ENCODE assay signal across 26 cellular contexts in the genomic region with DNA sequence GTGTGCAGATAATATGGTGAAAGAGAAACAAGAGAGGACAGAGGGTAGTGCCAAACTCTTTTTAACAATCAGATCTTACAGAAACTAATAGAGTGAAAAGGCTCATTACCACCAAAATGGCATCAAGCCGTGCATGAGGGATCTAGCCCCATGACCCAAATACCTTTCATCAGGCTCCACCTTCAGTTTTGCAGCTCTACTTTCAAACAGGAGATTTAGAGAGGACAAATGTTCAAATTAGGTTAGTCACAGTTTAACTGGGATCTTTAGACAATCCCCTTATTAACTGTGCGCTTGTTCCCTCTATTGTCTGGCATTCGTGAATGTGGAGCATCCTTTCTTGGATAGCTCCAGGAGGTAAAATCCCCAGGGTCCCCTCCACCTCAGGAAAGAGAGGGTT.
DNase-seq lines count a peak whose midpoint lies in the region; ATAC-seq, FAIRE-seq and TF ChIP-seq lines count a peak whose summit lies in the region.
"Had no signal": no experiment of that assay in that cellular context is flagged by ENCODE, and none has a peak within 500 bp of the region (broad histone marks: within the 10 kb centered on the region; RNA-seq: fewer than 3 reads in every experiment).

No MANE protein-coding gene starts in this region.

- H3K36me3 ChIP-seq in GM23338 (ENCODE audit: insufficient read depth) (no peaks in the 10 kb centered on the region), HUES48 (ENCODE audit: control insufficient read depth, insufficient read depth, low read length) (no peaks in the 10 kb centered on the region), H1 (ENCODE audit: control insufficient read depth in 2 of 4, insufficient read depth in 4 of 4, low read length in 3 of 4) (no peaks in the 10 kb centered on the region), neural progenitor cell (no peaks in the 10 kb centered on the region)
- H3K36me3 ChIP-seq: BLaER1, SJCRH30 had no signal

- H3K56ac ChIP-seq in H1 (replicated peaks; ENCODE audit: insufficient read length, low read depth, low read length), result no peak overlapping the region

- H2BK15ac ChIP-seq in H1 (ENCODE audit: low read length), result no peak overlapping the region

- no peak overlapping the region for H2BK5ac ChIP-seq in H1 (ENCODE audit: low read depth, low read length)

- no peaks in the 10 kb centered on the region for H3K23me2 ChIP-seq in H1 (ENCODE audit: low read depth, low read length)

- H3K9me2 ChIP-seq in GM23338 (ENCODE audit: insufficient read depth), result no peaks in the 10 kb centered on the region

- H3K79me2 ChIP-seq in GM23338 (replicated peaks; ENCODE audit: insufficient read depth) (no peaks in the 10 kb centered on the region), H1 (ENCODE audit: control insufficient read depth in 1 of 2, insufficient read depth in 2 of 2, low read length in 2 of 2) (no peaks in the 10 kb centered on the region), neural progenitor cell (ENCODE audit: low read depth) (no peaks in the 10 kb centered on the region)

- ATAC-seq in GM23338, result peak; percentile 88
- ATAC-seq in activated T-cell treated with anti-CD3 and anti-CD28 coated beads, Interleukin-2, amount 50 U/mL, for 72 hours (replicated peaks in 1 of 2), result no peak
- ATAC-seq: HCT116, HepG2, Right ventricle myocardium inferior, SK-N-SH treated with all-trans-retinoic acid at 6 μM for 48 hours had no signal

- H4K20me1 ChIP-seq in GM23338 (replicated peaks; ENCODE audit: insufficient read depth), result no peaks in the 10 kb centered on the region
- H4K20me1 ChIP-seq in H1 (replicated peaks in 1 of 2; ENCODE audit: control insufficient read depth in 1 of 2, insufficient read depth in 2 of 2, low read length in 2 of 2), result no peaks in the 10 kb centered on the region
- peaks cover 5% of the 10 kb centered on the region for H4K20me1 ChIP-seq in neural progenitor cell (ENCODE audit: low read depth)
- H4K20me1 ChIP-seq: BLaER1 had no signal

- H3K27me3 Mint-ChIP-seq in GM23338 (ENCODE audit: insufficient read depth, low read depth, poor library complexity) (no peaks in the 10 kb centered on the region), neural progenitor cell (ENCODE audit: insufficient read depth, low read depth) (peaks cover 2% of the 10 kb centered on the region)
- no peaks in the 10 kb centered on the region for H3K27me3 Mint-ChIP-seq in activated T-cell treated with anti-CD3 and anti-CD28 coated beads, Interleukin-2, amount 50 U/mL, for 72 hours (ENCODE audit: low read depth)
- H3K27me3 Mint-ChIP-seq: CD4-positive, CD25-positive, alpha-beta regulatory T cell had no signal

- TF ChIP-seq POLR2A in H1 (IDR thresholded peaks at IDR 0.05; ENCODE audit: control extremely low read depth in 1 of 2, low read depth in 2 of 2, low read length in 2 of 2), result no peak

- H3K4me3 Mint-ChIP-seq in GM23338 (no peak overlapping the region), neural progenitor cell (no peak overlapping the region)
- H3K4me3 Mint-ChIP-seq in activated T-cell treated with anti-CD3 and anti-CD28 coated beads, Interleukin-2, amount 50 U/mL, for 72 hours, result no peak overlapping the region
- H3K4me3 Mint-ChIP-seq: CD4-positive, CD25-positive, alpha-beta regulatory T cell had no signal

- peak overlapping the region; percentile 3; the same call in 1 of the 2 replicates for H2AFZ ChIP-seq in GM23338
- H2AFZ ChIP-seq in H1 (ENCODE audit: low read length), result peak overlapping the region; percentile 48; the same call in 1 of the 2 replicates
- no peak overlapping the region for H2AFZ ChIP-seq in neural progenitor cell (replicated peaks)
- H2AFZ ChIP-seq: PC-9 had no signal

- 63% methylated on average over 3 of the region's 3 CpGs; no CpG with 5 or more reads in 1 of the 2 experiments for WGBS in H1 (ENCODE audit: extremely low coverage in 1 of 2, insufficient coverage in 1 of 2, insufficient read length in 1 of 2, insufficient replicate concordance in 2 of 2, low coverage in 1 of 2, low lambda C conversion rate in 2 of 2, missing lambda C conversion rate in 1 of 2), 2 experiments

- no peaks in the 10 kb centered on the region for H3F3A ChIP-seq in GM23338 (replicated peaks; ENCODE audit: low read depth)
- H3F3A ChIP-seq in neural progenitor cell (ENCODE audit: low read depth), result peaks cover 21% of the 10 kb centered on the region

- no peak overlapping the region for H3K14ac ChIP-seq in H1 (ENCODE audit: insufficient read length)

- no peak overlapping the region for H3K23ac ChIP-seq in H1 (ENCODE audit: insufficient read length)

- peaks cover 7% of the 10 kb centered on the region; the same call in 1 of the 2 replicates for H3K4me1 ChIP-seq in GM23338 (ENCODE audit: insufficient read depth)
- peaks cover 19% of the 10 kb centered on the region for H3K4me1 ChIP-seq in HUES48 (ENCODE audit: control insufficient read depth, insufficient read depth, low read length)
- H3K4me1 ChIP-seq in H1 (replicated peaks in 1 of 4; ENCODE audit: control insufficient read depth in 3 of 4, insufficient read depth in 4 of 4, low read length in 3 of 4), result peaks cover 0 to 6% (median 1%) of the 10 kb centered on the region in 4 experiments; a peak in 3 of 7 replicates
- peaks cover 15% of the 10 kb centered on the region for H3K4me1 ChIP-seq in neural progenitor cell
- H3K4me1 ChIP-seq: BLaER1 had no signal

- POLR2A ChIA-PET in H1 (lab: Charles Lee; ENCODE audit: partially characterized antibody), result interaction anchor here (1.8 kb wide), 1 partner anchor 36 kb away, joined by 6 read pairs; no protein-coding TSS in a partner anchor

- H3K4ac ChIP-seq in H1 (replicated peaks; ENCODE audit: insufficient read length, low read depth, low read length), result no peak overlapping the region

- H2BK20ac ChIP-seq in H1 (ENCODE audit: low read length), result 0 out of 2 replicates have a peak overlapping the region, but pooled peaks have one; percentile 86

- no peak for TF ChIP-seq EP300 in H1 (IDR thresholded peaks at IDR 0.05; ENCODE audit: borderline replicate concordance in 1 of 2, low read depth in 2 of 2, low read length in 2 of 2)

- H3K4me3 ChIP-seq in GM23338 (peak overlapping the region; percentile 7; the same call in 1 of the 2 replicates), HUES48 (ENCODE audit: low read depth, low read length) (no peak overlapping the region; the same call in 1 of the 2 replicates), H1 (ENCODE audit: extremely low read depth in 1 of 4, insufficient read depth in 2 of 4, low read depth in 3 of 4, low read length in 4 of 4) (peak overlapping the region in 2 of 4 experiments; percentile 11 to 34; a peak in 2 of 8 replicates), neural progenitor cell (no peak overlapping the region)
- H3K4me3 ChIP-seq: BLaER1, PC-9, SJCRH30 had no signal

- H3K27ac ChIP-seq in GM23338 (ENCODE audit: low read depth) (no peak overlapping the region), HUES48 (ENCODE audit: low read depth, low read length) (peak overlapping the region; percentile 76), H1 (ENCODE audit: low read depth, low read length) (0 out of 2 replicates have a peak overlapping the region, but pooled peaks have one; percentile 29), neural progenitor cell (peak overlapping the region; percentile 39)
- H3K27ac ChIP-seq: BLaER1, HL-60, PC-9, SJCRH30 had no signal

- DNase-seq in GM23338 (ENCODE audit: low spot score) (peak; percentile 38), H1 (ENCODE audit: low read depth in 1 of 2, low spot score in 2 of 2) (peak in 1 of 2 experiments; percentile 2), neural progenitor cell (ENCODE audit: low spot score) (peak; percentile 83), NCI-H2107 treated with DMSO at 0.1 percent for 48 hours (lab: John Stamatoyannopoulos, UW; ENCODE audit: unreplicated experiment) (no peak)
- DNase-seq in activated CD8-positive, alpha-beta memory T cell treated with anti-CD3 and anti-CD28 coated beads, Interleukin-2, amount 50 U/mL, for 48 hours, result no peak
- no peak for DNase-seq in activated T-cell treated with anti-CD3 and anti-CD28 coated beads, Interleukin-2, amount 50 U/mL, for 72 hours
- DNase-seq: CD4-positive, CD25-positive, alpha-beta regulatory T cell; DMS153; DND-41; Karpas-422; NCI-H1105; NCI-H1436 treated with DMSO at 0.1 percent for 48 hours; NCI-H187 treated with DMSO at 0.1 percent for 48 hours; NCI-H446 treated with DMSO at 0.1 percent for 48 hours; PC-9 had no signal

- CTCF ChIA-PET in H1 (lab: Charles Lee; ENCODE audit: partially characterized antibody), result no interaction called here

- TF ChIP-seq CTCF in GM23338 (conservative IDR thresholded peaks at IDR 0.05; ENCODE audit: low read depth in 2 of 2), result no peak
- no peak for TF ChIP-seq CTCF in H1 (IDR thresholded peaks at IDR 0.05; ENCODE audit: control extremely low read depth in 1 of 3, insufficient read depth in 1 of 3, low read depth in 1 of 3, low read length in 3 of 3)
- TF ChIP-seq CTCF in neural progenitor cell (IDR thresholded peaks at IDR 0.05), result no peak

- H3K9me3 ChIP-seq in HUES48 (ENCODE audit: control insufficient read depth, insufficient read depth, low read length) (no peaks in the 10 kb centered on the region), H1 (ENCODE audit: insufficient read depth in 2 of 2, low read depth in 1 of 2, low read length in 1 of 2) (no peaks in the 10 kb centered on the region), neural progenitor cell (ENCODE audit: low read depth) (peaks cover 3% of the 10 kb centered on the region)
- H3K9me3 ChIP-seq: BLaER1, SJCRH30 had no signal

- H3K36me3 Mint-ChIP-seq in GM23338 (ENCODE audit: low read depth) (no peaks in the 10 kb centered on the region), neural progenitor cell (no peaks in the 10 kb centered on the region)
- H3K36me3 Mint-ChIP-seq in activated T-cell treated with anti-CD3 and anti-CD28 coated beads, Interleukin-2, amount 50 U/mL, for 72 hours (ENCODE audit: insufficient read depth in 2 of 2), result no peaks in the 10 kb centered on the region
- H3K36me3 Mint-ChIP-seq: CD4-positive, CD25-positive, alpha-beta regulatory T cell had no signal

- peak; percentile 19 for FAIRE-seq in H1 (lab: Jason Lieb, UNC)
- FAIRE-seq: A204.1, GM12892, GM19239, HepG2 had no signal

- H3K27ac Mint-ChIP-seq in GM23338 (no peak overlapping the region), neural progenitor cell (no peak overlapping the region)
- no peak overlapping the region for H3K27ac Mint-ChIP-seq in activated T-cell treated with anti-CD3 and anti-CD28 coated beads, Interleukin-2, amount 50 U/mL, for 72 hours
- H3K27ac Mint-ChIP-seq: CD4-positive, CD25-positive, alpha-beta regulatory T cell had no signal

- no peak for TF ChIP-seq RAD21 in H1 (IDR thresholded peaks at IDR 0.05 in 1 of 2, conservative IDR thresholded peaks at IDR 0.05 in 1 of 2; ENCODE audit: low read depth in 2 of 2, low read length in 2 of 2)

- H3K4me2 ChIP-seq in GM23338, result peak overlapping the region; percentile 28; the same call in 1 of the 2 replicates
- peak overlapping the region; percentile 45 to 51 for H3K4me2 ChIP-seq in H1 (ENCODE audit: insufficient read depth in 1 of 2, low read depth in 2 of 2, low read length in 2 of 2)
- H3K4me2 ChIP-seq in neural progenitor cell, result peak overlapping the region; percentile 43
- H3K4me2 ChIP-seq: BLaER1, PC-9 had no signal

- H3K4me1 Mint-ChIP-seq in GM23338 (peaks cover 13% of the 10 kb centered on the region), neural progenitor cell (peaks cover 9% of the 10 kb centered on the region)
- H3K4me1 Mint-ChIP-seq in activated T-cell treated with anti-CD3 and anti-CD28 coated beads, Interleukin-2, amount 50 U/mL, for 72 hours (ENCODE audit: low read depth), result no peaks in the 10 kb centered on the region
- H3K4me1 Mint-ChIP-seq: CD4-positive, CD25-positive, alpha-beta regulatory T cell had no signal

- H2BK120ac ChIP-seq in H1 (replicated peaks; ENCODE audit: low read depth, low read length), result no peak overlapping the region

- H3K27me3 ChIP-seq in GM23338 (ENCODE audit: insufficient read depth) (no peaks in the 10 kb centered on the region), HUES48 (ENCODE audit: control insufficient read depth, insufficient read depth, low read length) (no peaks in the 10 kb centered on the region), H1 (replicated peaks in 1 of 4; ENCODE audit: control insufficient read depth in 3 of 4, extremely low read depth in 1 of 4, insufficient read depth in 3 of 4, low read length in 3 of 4) (no peaks in the 10 kb centered on the region), neural progenitor cell (no peaks in the 10 kb centered on the region)
- H3K27me3 ChIP-seq: BLaER1, SJCRH30 had no signal

- no peak overlapping the region for H2AK5ac ChIP-seq in H1 (ENCODE audit: low read depth, low read length)

- H3K9me3 Mint-ChIP-seq in GM23338, result no peaks in the 10 kb centered on the region; the same call in 2 of the 3 replicates
- H3K9me3 Mint-ChIP-seq in neural progenitor cell, result peaks cover 3% of the 10 kb centered on the region
- H3K9me3 Mint-ChIP-seq in activated T-cell treated with anti-CD3 and anti-CD28 coated beads, Interleukin-2, amount 50 U/mL, for 72 hours, result peaks cover under 1 to 6% of the 10 kb centered on the region in 2 donors

- H4K5ac ChIP-seq in H1 (ENCODE audit: insufficient read length, low read depth, low read length), result no peak overlapping the region

- H4K91ac ChIP-seq in H1 (replicated peaks; ENCODE audit: insufficient read length, low read length), result no peak overlapping the region

- H3K9ac ChIP-seq in HUES48 (ENCODE audit: low read depth, low read length) (no peak overlapping the region), H1 (replicated peaks in 1 of 4; ENCODE audit: extremely low read depth in 1 of 4, low read depth in 3 of 4, low read length in 3 of 4) (no peak overlapping the region), neural progenitor cell (no peak overlapping the region)
- H3K9ac ChIP-seq: BLaER1 had no signal

- no peaks in the 10 kb centered on the region for H3K79me1 ChIP-seq in H1 (ENCODE audit: low read depth, low read length)

- no peak overlapping the region for H2BK12ac ChIP-seq in H1 (ENCODE audit: low read depth, low read length)

- H4K8ac ChIP-seq in H1 (ENCODE audit: extremely low read depth, insufficient read depth, low read length), result no peak overlapping the region

- no peak overlapping the region for H3K18ac ChIP-seq in H1 (ENCODE audit: extremely low read depth, low read length)

Comparison
In these comparisons a context has a peak if more than half of its experiments do, and no peak if none do; other contexts are left out.
1. DNase-seq: peak in GM23338 (single experiment) and neural progenitor cell (single experiment); none in NCI-H2107 treated with DMSO at 0.1 percent for 48 hours (single experiment), activated CD8-positive, alpha-beta memory T cell treated with anti-CD3 and anti-CD28 coated beads, Interleukin-2, amount 50 U/mL, for 48 hours (single experiment) and activated T-cell treated with anti-CD3 and anti-CD28 coated beads, Interleukin-2, amount 50 U/mL, for 72 hours (0 of 2).
2. Peak in every context shown above with its lines, with median percentiles within 50 percentile points of each other: H3K4me2 ChIP-seq.